In genomic region chr10:110634527-110635209, GRCh38 we compare ENCODE assay signal across 10 cellular contexts. TPM values are rescaled to one million over a fixed set of nuclear protein-coding genes. Genes with fewer than 3 reads are reported as not detected.
DNase-seq lines count a peak whose midpoint lies in the region; ATAC-seq and TF ChIP-seq lines count a peak whose summit lies in the region.
"Had no signal": no experiment of that assay in that cellular context is flagged by ENCODE, and none has a peak within 500 bp of the region (broad histone marks: within the 10 kb centered on the region; RNA-seq: fewer than 3 reads in every experiment).

No MANE protein-coding gene starts in this region.

- no peaks in the 10 kb centered on the region for H3K27me3 ChIP-seq in sigmoid colon

- ATAC-seq in HG03139 (IDR thresholded peaks at IDR 0.05; ENCODE audit: unreplicated experiment): no peak

- no peak for TF ChIP-seq POLR2A in sigmoid colon (IDR thresholded peaks at IDR 0.05)

- H3K4me3 ChIP-seq in HEK293 (ENCODE audit: low read depth, low read length) (no peak overlapping the region), epithelial cell of esophagus (ENCODE audit: low read length) (no peak overlapping the region), sigmoid colon (no peak overlapping the region)

- POLR2A ChIA-PET in HEK293 (lab: Yijun Ruan, JAX): no interaction called here

- CTCF ChIA-PET in HEK293 (lab: Yijun Ruan, JAX): interaction anchor here (0.7 kb wide), 1 partner anchor 148 kb away, joined by 5 read pairs; no protein-coding TSS in a partner anchor

- no peaks in the 10 kb centered on the region for H3K36me3 ChIP-seq in HEK293 (ENCODE audit: control insufficient read depth in 2 of 2, insufficient read depth in 1 of 2, low read length in 2 of 2)
- no peaks in the 10 kb centered on the region for H3K36me3 ChIP-seq in sigmoid colon

- H3K4me1 ChIP-seq in HEK293 (ENCODE audit: control insufficient read depth, insufficient read depth, low read length) (peaks cover 31% of the 10 kb centered on the region), sigmoid colon (peaks cover 0 to 36% (median 23%) of the 10 kb centered on the region in 4 donors)

- H3K9me3 ChIP-seq in HEK293 (ENCODE audit: control insufficient read depth, insufficient read depth, low read depth, low read length) (no peaks in the 10 kb centered on the region), sigmoid colon (no peaks in the 10 kb centered on the region)

- intact Hi-C loops in sigmoid colon (cut with DNase I): no loop called here

- TF ChIP-seq CTCF in HEK293 (tag by site-specific recombination; IDR thresholded peaks at IDR 0.05): no peak
- no peak for TF ChIP-seq CTCF in epithelial cell of esophagus (IDR thresholded peaks at IDR 0.05; ENCODE audit: insufficient read depth, low read depth, low read length, missing control alignments)
- TF ChIP-seq CTCF in sigmoid colon (IDR thresholded peaks at IDR 0.05): no peak

- WGBS in sigmoid colon, 2 donors: 15 to 56% methylated on average over 9 of the region's 9 CpGs

- TF ChIP-seq EP300 in sigmoid colon (IDR thresholded peaks at IDR 0.05): no peak

- DNase-seq in NCI-H2196 (lab: John Stamatoyannopoulos, UW; ENCODE audit: unreplicated experiment): peak; percentile 57
- DNase-seq in epithelial cell of esophagus (ENCODE audit: low read depth): peak; percentile 31
- DNase-seq in sigmoid colon: peak; percentile 63
- DNase-seq in activated naive CD4-positive, alpha-beta T cell (lab: John Stamatoyannopoulos, UW): no peak
- no peak for DNase-seq in NCI-H526 (lab: John Stamatoyannopoulos, UW)
- no peak for DNase-seq in NCI-H82 (lab: John Stamatoyannopoulos, UW)
- DNase-seq: activated CD4-positive, alpha-beta memory T cell treated with anti-CD3 and anti-CD28 coated beads for 36 hours; EL had no signal

- H3K27ac ChIP-seq in HEK293 (ENCODE audit: extremely low read depth, low read depth, low read length): peak overlapping the region; percentile 47
- H3K27ac ChIP-seq in sigmoid colon: peak overlapping the region in 2 of 4 donors; percentile 41 to 42

TF ChIP-seq in HEK293, 187 proteins besides CTCF, POLR2A, EP300 and RAD21 (continues in another document):
- TF ChIP-seq IKZF3 (tag by site-specific recombination; IDR thresholded peaks at IDR 0.05): peak; percentile 49; the same call in 1 of the 2 replicates
- 0 out of 2 replicates have a peak, but pooled peaks have one; percentile 9 for TF ChIP-seq SP3 (tag by site-specific recombination; IDR thresholded peaks at IDR 0.05)
- no peak for TF ChIP-seq ZNF426 (tag by site-specific recombination; IDR thresholded peaks at IDR 0.05)
- TF ChIP-seq PRDM10 (tag by site-specific recombination; IDR thresholded peaks at IDR 0.05): peak; percentile 63; the same call in 1 of the 2 replicates
- no peak for TF ChIP-seq ZNF707 (tag by site-specific recombination; IDR thresholded peaks at IDR 0.05)
- no peak for TF ChIP-seq ZNF112 (tag by site-specific recombination; IDR thresholded peaks at IDR 0.05)
- no peak for TF ChIP-seq KLF7 (tag by site-specific recombination; IDR thresholded peaks at IDR 0.05; ENCODE audit: borderline replicate concordance)
- TF ChIP-seq ZNF148 (tag by site-specific recombination; IDR thresholded peaks at IDR 0.05; ENCODE audit: borderline replicate concordance): no peak
- peak; percentile 80; the same call in 1 of the 2 replicates for TF ChIP-seq ZNF394 (tag by site-specific recombination; IDR thresholded peaks at IDR 0.05; ENCODE audit: borderline replicate concordance)
- no peak for TF ChIP-seq KLF10 (tag by site-specific recombination; IDR thresholded peaks at IDR 0.05)
- TF ChIP-seq KLF16 (tag by site-specific recombination; IDR thresholded peaks at IDR 0.05): no peak
- no peak for TF ChIP-seq ZNF792 (tag by site-specific recombination; IDR thresholded peaks at IDR 0.05)
- peak; percentile 21; the same call in 1 of the 2 replicates for TF ChIP-seq ZBTB44 (tag by site-specific recombination; IDR thresholded peaks at IDR 0.05)
- TF ChIP-seq ZNF76 (tag by site-specific recombination; IDR thresholded peaks at IDR 0.05; ENCODE audit: borderline replicate concordance, low read depth): no peak
- TF ChIP-seq ZFP69B (tag by site-specific recombination; IDR thresholded peaks at IDR 0.05): no peak
- TF ChIP-seq FEZF1 (tag by site-specific recombination; IDR thresholded peaks at IDR 0.05): peak; percentile 58
- TF ChIP-seq OSR2 (tag by site-specific recombination; IDR thresholded peaks at IDR 0.05): no peak
- TF ChIP-seq PATZ1 (tag by site-specific recombination; IDR thresholded peaks at IDR 0.05): peak; percentile 73

RNA-seq across cellular contexts. Expression of gene RBM20, which starts 9.5 kb away (rescaled TPM):
- total RNA-seq in sigmoid colon: 1 to 10 TPM; 4.9 to 7.8 (median 6.0) TPM
- under 1 TPM in 2 of 3 donors, not detected in 1; 0.23 to 0.64 TPM for polyA plus RNA-seq in sigmoid colon
- total RNA-seq: activated CD4-positive, alpha-beta memory T cell treated with anti-CD3 and anti-CD28 coated beads for 36 hours had no signal

Comparison
In these comparisons a context has a peak if more than half of its experiments do, and no peak if none do; other contexts are left out.
1. DNase-seq: peak in NCI-H2196 (single experiment), epithelial cell of esophagus (single experiment) and sigmoid colon (single experiment); none in activated naive CD4-positive, alpha-beta T cell (0 of 4), NCI-H526 (0 of 2) and NCI-H82 (single experiment).